1 cellular context compared by ENCODE assay signal in the genomic region with DNA sequence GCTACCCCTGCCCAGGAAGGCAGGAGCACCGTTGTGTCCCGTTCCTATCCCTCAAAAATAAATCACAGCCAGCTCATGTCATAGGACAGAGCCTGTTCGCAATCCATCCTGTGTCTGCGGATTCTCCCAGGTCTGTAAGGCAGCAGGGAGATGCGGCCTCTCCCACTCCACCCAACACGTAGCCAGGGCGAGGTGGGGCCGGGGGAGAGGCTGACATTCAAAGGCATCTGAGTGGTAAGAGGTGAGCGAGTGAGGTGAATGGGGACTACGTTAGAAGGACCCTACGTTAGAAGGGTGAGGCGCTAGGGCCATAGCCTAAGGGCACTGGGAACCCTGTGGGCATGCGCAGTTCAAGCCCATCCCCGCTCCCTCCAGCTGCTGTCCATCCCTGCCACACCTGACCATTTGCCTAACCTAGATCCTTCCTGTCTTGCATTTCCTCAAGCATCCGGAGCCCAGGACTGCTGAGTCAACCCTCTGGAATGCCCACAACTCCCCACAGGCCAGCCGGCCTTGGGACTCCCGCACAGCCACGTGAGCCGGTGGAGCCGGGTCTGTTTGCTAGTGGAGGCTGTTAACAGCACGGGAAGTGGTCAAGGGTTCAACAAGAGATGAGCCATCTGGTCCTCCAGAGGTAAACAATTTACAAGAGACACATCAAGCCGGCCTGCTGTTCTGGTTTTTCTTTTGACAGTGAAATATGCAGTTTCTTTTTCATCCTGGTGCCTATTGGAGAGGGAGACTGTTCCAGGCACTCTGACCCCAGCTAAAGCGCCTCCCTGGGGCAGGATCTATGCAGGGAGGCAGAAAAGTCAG.
TF ChIP-seq lines count a peak whose summit lies in the region.

No MANE protein-coding gene starts in this region.

TF ChIP-seq in HepG2, 621 proteins besides CTCF, POLR2A, EP300 and RAD21 (continued from another document and continues in another):
- TF ChIP-seq, protein P1, sequence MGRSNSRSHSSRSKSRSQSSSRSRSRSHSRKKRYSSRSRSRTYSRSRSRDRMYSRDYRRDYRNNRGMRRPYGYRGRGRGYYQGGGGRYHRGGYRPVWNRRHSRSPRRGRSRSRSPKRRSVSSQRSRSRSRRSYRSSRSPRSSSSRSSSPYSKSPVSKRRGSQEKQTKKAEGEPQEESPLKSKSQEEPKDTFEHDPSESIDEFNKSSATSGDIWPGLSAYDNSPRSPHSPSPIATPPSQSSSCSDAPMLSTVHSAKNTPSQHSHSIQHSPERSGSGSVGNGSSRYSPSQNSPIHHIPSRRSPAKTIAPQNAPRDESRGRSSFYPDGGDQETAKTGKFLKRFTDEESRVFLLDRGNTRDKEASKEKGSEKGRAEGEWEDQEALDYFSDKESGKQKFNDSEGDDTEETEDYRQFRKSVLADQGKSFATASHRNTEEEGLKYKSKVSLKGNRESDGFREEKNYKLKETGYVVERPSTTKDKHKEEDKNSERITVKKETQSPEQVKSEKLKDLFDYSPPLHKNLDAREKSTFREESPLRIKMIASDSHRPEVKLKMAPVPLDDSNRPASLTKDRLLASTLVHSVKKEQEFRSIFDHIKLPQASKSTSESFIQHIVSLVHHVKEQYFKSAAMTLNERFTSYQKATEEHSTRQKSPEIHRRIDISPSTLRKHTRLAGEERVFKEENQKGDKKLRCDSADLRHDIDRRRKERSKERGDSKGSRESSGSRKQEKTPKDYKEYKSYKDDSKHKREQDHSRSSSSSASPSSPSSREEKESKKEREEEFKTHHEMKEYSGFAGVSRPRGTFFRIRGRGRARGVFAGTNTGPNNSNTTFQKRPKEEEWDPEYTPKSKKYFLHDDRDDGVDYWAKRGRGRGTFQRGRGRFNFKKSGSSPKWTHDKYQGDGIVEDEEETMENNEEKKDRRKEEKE (IDR thresholded peaks at IDR 0.05): no peak
- no peak for TF ChIP-seq ZFP41 (CRISPR knock-in tag; IDR thresholded peaks at IDR 0.05; ENCODE audit: borderline replicate concordance)
- TF ChIP-seq ZNF460 (CRISPR knock-in tag; IDR thresholded peaks at IDR 0.05; ENCODE audit: borderline replicate concordance): peak; percentile 26; the same call in 1 of the 2 replicates
- TF ChIP-seq CEBPG (CRISPR knock-in tag; IDR thresholded peaks at IDR 0.05): peak; percentile 84
- TF ChIP-seq, protein P2, sequence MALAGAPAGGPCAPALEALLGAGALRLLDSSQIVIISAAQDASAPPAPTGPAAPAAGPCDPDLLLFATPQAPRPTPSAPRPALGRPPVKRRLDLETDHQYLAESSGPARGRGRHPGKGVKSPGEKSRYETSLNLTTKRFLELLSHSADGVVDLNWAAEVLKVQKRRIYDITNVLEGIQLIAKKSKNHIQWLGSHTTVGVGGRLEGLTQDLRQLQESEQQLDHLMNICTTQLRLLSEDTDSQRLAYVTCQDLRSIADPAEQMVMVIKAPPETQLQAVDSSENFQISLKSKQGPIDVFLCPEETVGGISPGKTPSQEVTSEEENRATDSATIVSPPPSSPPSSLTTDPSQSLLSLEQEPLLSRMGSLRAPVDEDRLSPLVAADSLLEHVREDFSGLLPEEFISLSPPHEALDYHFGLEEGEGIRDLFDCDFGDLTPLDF (CRISPR knock-in tag; IDR thresholded peaks at IDR 0.05): no peak
- TF ChIP-seq THAP9 (CRISPR knock-in tag; IDR thresholded peaks at IDR 0.05; ENCODE audit: borderline replicate concordance): peak; percentile 84
- TF ChIP-seq BRCA1 (CRISPR knock-in tag; IDR thresholded peaks at IDR 0.05): peak; percentile 79; the same call in 1 of the 2 replicates
- peak; percentile 56; the same call in 1 of the 2 replicates for TF ChIP-seq KMT2B (CRISPR knock-in tag; IDR thresholded peaks at IDR 0.05)
- no peak for TF ChIP-seq FOXA1 (IDR thresholded peaks at IDR 0.05)
- peak; percentile 79 for TF ChIP-seq FOXA1 (CRISPR knock-in tag; IDR thresholded peaks at IDR 0.05)
- TF ChIP-seq TBX2 (CRISPR knock-in tag; IDR thresholded peaks at IDR 0.05; ENCODE audit: borderline replicate concordance): peak; percentile 98
- peak; percentile 97 for TF ChIP-seq ZNF136 (CRISPR knock-in tag; IDR thresholded peaks at IDR 0.05; ENCODE audit: low read depth)
- no peak for TF ChIP-seq GABPA (IDR thresholded peaks at IDR 0.05; ENCODE audit: low read depth, low read length)
- TF ChIP-seq GABPA (CRISPR knock-in tag; IDR thresholded peaks at IDR 0.05; ENCODE audit: low read depth): peak; percentile 83
- no peak for TF ChIP-seq KLF15 (CRISPR knock-in tag; IDR thresholded peaks at IDR 0.05; ENCODE audit: borderline replicate concordance)
- TF ChIP-seq ZNF207 (IDR thresholded peaks at IDR 0.05; ENCODE audit: borderline replicate concordance): 0 out of 2 replicates have a peak, but pooled peaks have one; percentile 23
- peak; percentile 93 for TF ChIP-seq SKI (IDR thresholded peaks at IDR 0.05; ENCODE audit: partially characterized antibody)
- TF ChIP-seq ZNF766 (CRISPR knock-in tag; IDR thresholded peaks at IDR 0.05; ENCODE audit: borderline replicate concordance): peak; percentile 91; the same call in 1 of the 2 replicates
- no peak for TF ChIP-seq SNRNP70 (IDR thresholded peaks at IDR 0.05; ENCODE audit: low read depth, low read length)
- TF ChIP-seq NFE2L2 (IDR thresholded peaks at IDR 0.05; ENCODE audit: low read length): peak; percentile 10; the same call in 1 of the 2 replicates
- no peak; the same call in none of the 2 replicates for TF ChIP-seq RFX3 (CRISPR knock-in tag; IDR thresholded peaks at IDR 0.05)
- TF ChIP-seq TCF12 (IDR thresholded peaks at IDR 0.05): no peak
- peak; percentile 97; the same call in 1 of the 2 replicates for TF ChIP-seq TCF12 (CRISPR knock-in tag; IDR thresholded peaks at IDR 0.05)
- TF ChIP-seq NR0B2 (CRISPR knock-in tag; IDR thresholded peaks at IDR 0.05): peak; percentile 83; the same call in 1 of the 2 replicates
- TF ChIP-seq CHD2 (IDR thresholded peaks at IDR 0.05; ENCODE audit: low read depth, low read length): 0 out of 2 replicates have a peak, but pooled peaks have one; percentile 26
- peak; percentile 95 for TF ChIP-seq ZNF276 (CRISPR knock-in tag; IDR thresholded peaks at IDR 0.05; ENCODE audit: low read depth)
- TF ChIP-seq ZIK1 (CRISPR knock-in tag; IDR thresholded peaks at IDR 0.05; ENCODE audit: borderline replicate concordance, low read depth): peak; percentile 82; the same call in 1 of the 2 replicates
- TF ChIP-seq POGZ (CRISPR knock-in tag; IDR thresholded peaks at IDR 0.05): peak; percentile 96
- peak; percentile 58 for TF ChIP-seq NFAT5 (CRISPR knock-in tag; IDR thresholded peaks at IDR 0.05)
- peak; percentile 72; the same call in 1 of the 2 replicates for TF ChIP-seq ZNF274 (CRISPR knock-in tag; IDR thresholded peaks at IDR 0.05)
- TF ChIP-seq ZNF629 (CRISPR knock-in tag; conservative IDR thresholded peaks at IDR 0.05): peak; percentile 53
- peak; percentile 94 for TF ChIP-seq ZFP37 (CRISPR knock-in tag; IDR thresholded peaks at IDR 0.05; ENCODE audit: borderline replicate concordance)
- TF ChIP-seq, protein P3, sequence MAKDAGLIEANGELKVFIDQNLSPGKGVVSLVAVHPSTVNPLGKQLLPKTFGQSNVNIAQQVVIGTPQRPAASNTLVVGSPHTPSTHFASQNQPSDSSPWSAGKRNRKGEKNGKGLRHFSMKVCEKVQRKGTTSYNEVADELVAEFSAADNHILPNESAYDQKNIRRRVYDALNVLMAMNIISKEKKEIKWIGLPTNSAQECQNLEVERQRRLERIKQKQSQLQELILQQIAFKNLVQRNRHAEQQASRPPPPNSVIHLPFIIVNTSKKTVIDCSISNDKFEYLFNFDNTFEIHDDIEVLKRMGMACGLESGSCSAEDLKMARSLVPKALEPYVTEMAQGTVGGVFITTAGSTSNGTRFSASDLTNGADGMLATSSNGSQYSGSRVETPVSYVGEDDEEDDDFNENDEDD (CRISPR knock-in tag; IDR thresholded peaks at IDR 0.05; ENCODE audit: borderline replicate concordance): peak; percentile 81
- TF ChIP-seq ZNF563 (CRISPR knock-in tag; IDR thresholded peaks at IDR 0.05): peak; percentile 86; the same call in 1 of the 2 replicates
- TF ChIP-seq ZNF232 (CRISPR knock-in tag; IDR thresholded peaks at IDR 0.05; ENCODE audit: borderline replicate concordance): peak; percentile 87; the same call in 1 of the 2 replicates
- TF ChIP-seq SPEN (CRISPR knock-in tag; IDR thresholded peaks at IDR 0.05; ENCODE audit: low read depth): peak; percentile 93
- peak; percentile 93 for TF ChIP-seq ZNF784 (CRISPR knock-in tag; IDR thresholded peaks at IDR 0.05; ENCODE audit: borderline replicate concordance)
- no peak for TF ChIP-seq GLMP (CRISPR knock-in tag; IDR thresholded peaks at IDR 0.05; ENCODE audit: borderline replicate concordance)
- TF ChIP-seq ZNF616 (CRISPR knock-in tag; IDR thresholded peaks at IDR 0.05; ENCODE audit: low read depth): 0 out of 2 replicates have a peak, but pooled peaks have one; percentile 41
